ENCODE assay signal across 8 cellular contexts in genomic region chr12:47813491-47814196, GRCh38. TPM values are rescaled to one million over a fixed set of nuclear protein-coding genes. Genes with fewer than 3 reads are reported as not detected.
DNase-seq lines count a peak whose midpoint lies in the region; ATAC-seq and TF ChIP-seq lines count a peak whose summit lies in the region.

No MANE protein-coding gene starts in this region.

- H3K9me3 ChIP-seq in adrenal gland (replicated peaks in 1 of 3), result no peaks in the 10 kb centered on the region

- H3K27ac ChIP-seq in adrenal gland (peak overlapping the region; percentile 69 to 98 (median 96)), layer of hippocampus (ENCODE audit: low read depth, low read length) (peak overlapping the region; percentile 95), substantia nigra (ENCODE audit: low read depth, low read length, poor library complexity, severe bottlenecking) (peak overlapping the region; percentile 90)

- H3K27me3 ChIP-seq in adrenal gland, result no peaks in the 10 kb centered on the region
- no peaks in the 10 kb centered on the region for H3K27me3 ChIP-seq in layer of hippocampus (ENCODE audit: control insufficient read depth, insufficient read depth, low read length)

- H3K36me3 ChIP-seq in adrenal gland (replicated peaks in 1 of 2), result peaks cover 0 to 4% of the 10 kb centered on the region in 2 donors

- ATAC-seq in GM21619 (IDR thresholded peaks at IDR 0.05; ENCODE audit: unreplicated experiment), result peak; percentile 40

- DNase-seq in GM12865 (ENCODE audit: low read depth), result peak; percentile 79
- DNase-seq in Jurkat, Clone E6-1 (ENCODE audit: low read depth, low spot score), result no peak
- peak in 1 of 7 donors; percentile 27 for DNase-seq in adrenal gland
- DNase-seq in substantia nigra (lab: John Stamatoyannopoulos, UW), result peak in 3 of 49 donors; percentile 20 to 56 (median 55)
- no peak for DNase-seq in DMS 273 (lab: John Stamatoyannopoulos, UW; ENCODE audit: unreplicated experiment)
- no peak for DNase-seq in SW480 (ENCODE audit: low spot score)

- intact Hi-C loops in adrenal gland (cut with DNase I), result no loop called here

- peaks cover 94 to 100% of the 10 kb centered on the region in 2 donors for H3K4me1 ChIP-seq in adrenal gland (replicated peaks in 1 of 2)

- H3K4me3 ChIP-seq in GM12865 (ENCODE audit: low read depth, low read length), result peak overlapping the region; percentile 64
- H3K4me3 ChIP-seq in Jurkat, Clone E6-1 (ENCODE audit: low read length), result peak overlapping the region; percentile 72
- H3K4me3 ChIP-seq in adrenal gland, result peak overlapping the region in 2 of 4 donors; percentile 18 to 51

- WGBS in adrenal gland, 4 donors, result 45 to 50% (median 49%) methylated on average over 7 to 9 of the region's 9 CpGs

- TF ChIP-seq CTCF in GM12865 (IDR thresholded peaks at IDR 0.05; ENCODE audit: insufficient read depth, low read depth, low read length, missing control alignments) (no peak), adrenal gland (IDR thresholded peaks at IDR 0.05) (no peak)

- TF ChIP-seq POLR2A in adrenal gland (IDR thresholded peaks at IDR 0.05), result no peak

RNA-seq across cellular contexts. Expression of gene HDAC7, which starts 6.1 kb away (rescaled TPM):
- polyA plus RNA-seq in Jurkat, Clone E6-1 (2012; ENCODE audit: insufficient read depth, insufficient read length), result 92.5 TPM
- 100 to 1,000 TPM in 5 of 8 donors, 10 to 100 TPM in 3; 66.6 to 178 (median 147) TPM for total RNA-seq in adrenal gland
- polyA plus RNA-seq in adrenal gland, result 100 to 1,000 TPM; 110 to 184 (median 164) TPM

RNA-seq across cellular contexts. Expression of gene SLC48A1, which starts 40.6 kb away (rescaled TPM):
- polyA plus RNA-seq in Jurkat, Clone E6-1 (2012; ENCODE audit: insufficient read depth, insufficient read length), result 13.8 TPM
- 10 to 100 TPM; 52.5 to 91.9 (median 73.6) TPM for total RNA-seq in adrenal gland
- 10 to 100 TPM; 36.3 to 51.0 (median 44.8) TPM for polyA plus RNA-seq in adrenal gland

RNA-seq across cellular contexts. Expression of gene RAPGEF3, which starts 55.0 kb away (rescaled TPM):
- 1.3 TPM for polyA plus RNA-seq in Jurkat, Clone E6-1 (2012; ENCODE audit: insufficient read depth, insufficient read length)
- 10 to 100 TPM in 3 of 8 donors, 1 to 10 TPM in 5; 2.4 to 14.6 (median 9.3) TPM for total RNA-seq in adrenal gland
- polyA plus RNA-seq in adrenal gland, result 10 to 100 TPM in 2 of 3 donors, 1 to 10 TPM in 1; 1.4 to 69.4 (median 43.8) TPM
